In genomic region chr4:160373911-160374310, GRCh38 we compare ENCODE assay signal across 17 cellular contexts.
DNase-seq lines count a peak whose midpoint lies in the region; ATAC-seq, FAIRE-seq and TF ChIP-seq lines count a peak whose summit lies in the region.
"Had no signal": no experiment of that assay in that cellular context is flagged by ENCODE, and none has a peak within 500 bp of the region (broad histone marks: within the 10 kb centered on the region; RNA-seq: fewer than 3 reads in every experiment).

No MANE protein-coding gene starts in this region.

- H3K4me3 ChIP-seq in mammary epithelial cell (replicated peaks in 1 of 3; ENCODE audit: insufficient read depth in 1 of 3, low read depth in 2 of 3, low read length in 3 of 3) (no peak overlapping the region), breast epithelium (no peak overlapping the region), MG63 (no peak overlapping the region), bronchial epithelial cell (ENCODE audit: low read depth, low read length) (no peak overlapping the region)
- H3K4me3 ChIP-seq: BLaER1 had no signal

- BruUV-seq in mammary epithelial cell (replicated peaks; lab: Mats Ljungman, UMichigan), result no TSS peak

- H3K4me2 ChIP-seq in mammary epithelial cell (ENCODE audit: insufficient read depth, low read depth, low read length), result no peak overlapping the region
- H3K4me2 ChIP-seq: BLaER1 had no signal

- TF ChIP-seq CTCF in mammary epithelial cell (conservative IDR thresholded peaks at IDR 0.05 in 1 of 2, IDR thresholded peaks at IDR 0.05 in 1 of 2; ENCODE audit: extremely low read depth in 1 of 2, insufficient read depth in 1 of 2, low read depth in 1 of 2, low read length in 2 of 2) (no peak), breast epithelium (IDR thresholded peaks at IDR 0.05) (no peak), bronchial epithelial cell (IDR thresholded peaks at IDR 0.05; ENCODE audit: insufficient read depth, low read length, severe bottlenecking) (no peak)

- CTCF ChIA-PET in mammary epithelial cell (lab: Charles Lee; ENCODE audit: low non-redundant PET), result no interaction called here

- no peaks in the 10 kb centered on the region for H3K79me2 ChIP-seq in mammary epithelial cell (ENCODE audit: insufficient read depth, low read length)

- DNase-seq in mammary epithelial cell (peak; percentile 18), breast epithelium (ENCODE audit: low spot score in 2 of 2) (no peak), MG63 (peak; percentile 33), bronchial epithelial cell (ENCODE audit: low read depth) (peak; percentile 37), iPS-NIHi7 (ENCODE audit: extremely low spot score) (no peak), left ventricle myocardium superior (no peak), nucleus accumbens (lab: John Stamatoyannopoulos, UW) (no peak)
- DNase-seq: 8988T; CD4-positive, alpha-beta memory T cell; DMS153; DMS79; GF-D8; H9 had no signal

- dilution Hi-C loops in mammary epithelial cell (cut with HindIII; ENCODE audit: low sequenced_read_pairs), result no loop called here

- H3K27me3 ChIP-seq in mammary epithelial cell (ENCODE audit: insufficient read depth, low read length), result peaks cover 3% of the 10 kb centered on the region
- H3K27me3 ChIP-seq in breast epithelium, result no peaks in the 10 kb centered on the region
- no peaks in the 10 kb centered on the region for H3K27me3 ChIP-seq in MG63
- H3K27me3 ChIP-seq in bronchial epithelial cell (ENCODE audit: control insufficient read depth, insufficient read depth, low read length), result no peaks in the 10 kb centered on the region
- H3K27me3 ChIP-seq: BLaER1 had no signal

- no peak overlapping the region for H3K27ac ChIP-seq in mammary epithelial cell (ENCODE audit: insufficient read depth, low read depth, low read length)
- no peak overlapping the region for H3K27ac ChIP-seq in breast epithelium
- H3K27ac ChIP-seq: BLaER1 had no signal

- in situ Hi-C loops in mammary epithelial cell (cut with MboI; ENCODE audit: low sequenced_read_pairs in 2 of 2), result no loop called here

- no peaks in the 10 kb centered on the region for H3K4me1 ChIP-seq in mammary epithelial cell (ENCODE audit: insufficient read depth, low read length)
- no peaks in the 10 kb centered on the region for H3K4me1 ChIP-seq in breast epithelium
- H3K4me1 ChIP-seq: BLaER1 had no signal

- no peaks in the 10 kb centered on the region for H3K9me3 ChIP-seq in mammary epithelial cell (replicated peaks; ENCODE audit: insufficient read depth, low read length)
- no peaks in the 10 kb centered on the region for H3K9me3 ChIP-seq in breast epithelium
- H3K9me3 ChIP-seq in MG63, result no peaks in the 10 kb centered on the region
- H3K9me3 ChIP-seq: BLaER1 had no signal

- H3K9ac ChIP-seq in mammary epithelial cell (ENCODE audit: insufficient read depth, low read length), result no peak overlapping the region
- H3K9ac ChIP-seq: BLaER1 had no signal

- H2AFZ ChIP-seq in mammary epithelial cell (ENCODE audit: low read depth, low read length), result no peak overlapping the region

- no peak for TF ChIP-seq POLR2A in breast epithelium (IDR thresholded peaks at IDR 0.05)

- no peaks in the 10 kb centered on the region for H3K36me3 ChIP-seq in mammary epithelial cell (ENCODE audit: insufficient read depth, low read length)
- no peaks in the 10 kb centered on the region for H3K36me3 ChIP-seq in breast epithelium
- H3K36me3 ChIP-seq in MG63, result no peaks in the 10 kb centered on the region
- no peaks in the 10 kb centered on the region for H3K36me3 ChIP-seq in bronchial epithelial cell (ENCODE audit: control insufficient read depth, insufficient read depth, low read length)
- H3K36me3 ChIP-seq: BLaER1 had no signal

- FAIRE-seq in bronchial epithelial cell (lab: Jason Lieb, UNC), result no peak
- FAIRE-seq: H1, HTR-8/SVneo had no signal

- H4K20me1 ChIP-seq in mammary epithelial cell (ENCODE audit: insufficient read depth, low read length), result no peaks in the 10 kb centered on the region
- H4K20me1 ChIP-seq: BLaER1 had no signal

- no peak for ATAC-seq in GM21737 (IDR thresholded peaks at IDR 0.05; ENCODE audit: unreplicated experiment)
- ATAC-seq in left ventricle myocardium superior, result no peak

- 53% methylated on average over 2 of the region's 2 CpGs for WGBS in mammary epithelial cell (ENCODE audit: low coverage, missing lambda C conversion rate)

- intact Hi-C loops in mammary epithelial cell (cut with micrococcal nuclease) (no loop called here), breast epithelium (cut with DNase I; ENCODE audit: low total_unique reads) (no loop called here), left ventricle myocardium superior (cut with micrococcal nuclease) (no loop called here)

Comparison
In these comparisons a context has a peak if more than half of its experiments do, and no peak if none do; other contexts are left out.
1. DNase-seq: peak in mammary epithelial cell (single experiment), MG63 (single experiment) and bronchial epithelial cell (single experiment); none in breast epithelium (0 of 2), iPS-NIHi7 (single experiment), left ventricle myocardium superior (single experiment) and nucleus accumbens (0 of 56).